Comparison of ENCODE assay signal across 9 cellular contexts in genomic region chr3:190585771-190586630, GRCh38.
A peak's percentile ranks its signal among the peaks of the same experiment; 100 is the strongest.
DNase-seq lines count a peak whose midpoint lies in the region; ATAC-seq and TF ChIP-seq lines count a peak whose summit lies in the region.
"Had no signal": no experiment of that assay in that cellular context is flagged by ENCODE, and none has a peak within 500 bp of the region (broad histone marks: within the 10 kb centered on the region; RNA-seq: fewer than 3 reads in every experiment).

No MANE protein-coding gene starts in this region.

- intact Hi-C loops in Calu3 (cut with micrococcal nuclease; ENCODE audit: unreplicated experiment): loop anchor here (2.0 kb wide), 1 partner anchor 19 kb away; no protein-coding TSS in a partner anchor

- CTCF ChIA-PET in Calu3 (lab: Charles Lee): interaction anchor here (0.7 to 1.8 kb wide), 6 partner anchors 10 to 73 kb away, joined by 3 to 7 read pairs (median 5); partner anchors contain the start of gene IL1RAP

- BruUV-seq in Calu3 (replicated peaks; lab: Mats Ljungman, UMichigan): TSS peak; percentile 88

- peak; percentile 4 for ATAC-seq in HG03064 (IDR thresholded peaks at IDR 0.05; ENCODE audit: low read depth, unreplicated experiment)
- peak; percentile 92 for ATAC-seq in SK-N-SH treated with all-trans-retinoic acid at 6 μM for 48 hours

- peak; percentile 83 for DNase-seq in Calu3
- peak in 10 of 61 donors; percentile 2 to 50 (median 17) for DNase-seq in caudate nucleus (lab: John Stamatoyannopoulos, UW)
- no peak for DNase-seq in nephron progenitor cell
- no peak for DNase-seq in NCI-H82 treated with DMSO at 0.1 percent for 48 hours (lab: John Stamatoyannopoulos, UW; ENCODE audit: unreplicated experiment)
- DNase-seq in RPMI8226: no peak
- DNase-seq in NCI-H128 (lab: John Stamatoyannopoulos, UW; ENCODE audit: unreplicated experiment): no peak

- H3K4me3 Mint-ChIP-seq in Calu3 (ENCODE audit: low read depth, unreplicated experiment): peak overlapping the region; percentile 52
- no peak overlapping the region for H3K4me3 Mint-ChIP-seq in nephron progenitor cell

- peaks cover 76% of the 10 kb centered on the region for H3K4me1 Mint-ChIP-seq in Calu3 (ENCODE audit: low read depth, unreplicated experiment)
- H3K4me1 Mint-ChIP-seq in nephron progenitor cell: peaks cover 14% of the 10 kb centered on the region

- TF ChIP-seq CTCF in Calu3 (IDR thresholded peaks at IDR 0.05; ENCODE audit: unreplicated experiment): no peak
- no peak for TF ChIP-seq CTCF in nephron progenitor cell (IDR thresholded peaks at IDR 0.05)

- no peaks in the 10 kb centered on the region for H3K9me3 Mint-ChIP-seq in Calu3 (ENCODE audit: low read depth, unreplicated experiment)
- H3K9me3 Mint-ChIP-seq in nephron progenitor cell: no peaks in the 10 kb centered on the region

- peak overlapping the region; percentile 90 for H3K27ac Mint-ChIP-seq in Calu3 (ENCODE audit: unreplicated experiment)
- peak overlapping the region; percentile 6 for H3K27ac Mint-ChIP-seq in nephron progenitor cell

- H3K27me3 Mint-ChIP-seq in Calu3 (ENCODE audit: unreplicated experiment) (no peaks in the 10 kb centered on the region), nephron progenitor cell (ENCODE audit: low read depth, poor library complexity) (no peaks in the 10 kb centered on the region)

- peak overlapping the region; percentile 0 for H3K27ac ChIP-seq in caudate nucleus (ENCODE audit: low read depth, low read length)
- H3K27ac ChIP-seq: KMS-11 had no signal

- H3K36me3 Mint-ChIP-seq in Calu3 (ENCODE audit: insufficient read depth, unreplicated experiment) (peaks cover 58% of the 10 kb centered on the region), nephron progenitor cell (ENCODE audit: low read depth) (no peaks in the 10 kb centered on the region)

TF ChIP-seq in SK-N-SH treated with all-trans-retinoic acid at 6 μM for 48 hours, 23 proteins besides CTCF, POLR2A, EP300 and RAD21:
- TF ChIP-seq ZNF70 (CRISPR knock-in tag; IDR thresholded peaks at IDR 0.05) (no peak), CSRNP3 (CRISPR knock-in tag; IDR thresholded peaks at IDR 0.05) (no peak), TCF4 (CRISPR knock-in tag; IDR thresholded peaks at IDR 0.05; ENCODE audit: borderline replicate concordance) (no peak), BACH2 (CRISPR knock-in tag; IDR thresholded peaks at IDR 0.05; ENCODE audit: borderline replicate concordance) (no peak), SNAI2 (CRISPR knock-in tag; IDR thresholded peaks at IDR 0.05) (no peak), ZNF565 (CRISPR knock-in tag; conservative IDR thresholded peaks at IDR 0.05; ENCODE audit: low read depth) (no peak), TSHZ2 (CRISPR knock-in tag; IDR thresholded peaks at IDR 0.05) (no peak)
TF ChIP-seq in SK-N-SH treated with all-trans-retinoic acid at 6 μM for 48 hours: peak in this region for 0.
